1 cellular context compared by ENCODE assay signal in the genomic region with DNA sequence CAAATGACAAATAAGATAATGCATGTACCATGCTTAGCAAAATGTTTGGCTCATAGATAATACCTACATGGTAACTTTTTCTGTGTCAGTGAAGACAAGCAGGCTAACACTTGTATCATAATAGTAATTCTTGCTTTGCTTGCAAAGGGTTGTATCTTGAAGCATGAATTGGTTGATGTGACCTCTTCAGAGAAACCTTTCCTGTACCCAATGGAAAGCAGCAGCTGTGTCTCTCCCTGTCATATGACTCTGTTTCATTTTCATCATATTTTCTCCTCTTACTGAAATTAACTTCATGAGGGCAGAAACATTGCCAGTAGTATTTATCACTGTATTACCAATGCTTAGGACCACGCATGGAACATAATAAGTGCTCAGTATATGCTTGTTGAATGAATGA.
TF ChIP-seq lines count a peak whose summit lies in the region.

No MANE protein-coding gene starts in this region.

TF ChIP-seq in K562, 482 proteins besides CTCF, POLR2A, EP300 and RAD21:
- TF ChIP-seq, protein P1, sequence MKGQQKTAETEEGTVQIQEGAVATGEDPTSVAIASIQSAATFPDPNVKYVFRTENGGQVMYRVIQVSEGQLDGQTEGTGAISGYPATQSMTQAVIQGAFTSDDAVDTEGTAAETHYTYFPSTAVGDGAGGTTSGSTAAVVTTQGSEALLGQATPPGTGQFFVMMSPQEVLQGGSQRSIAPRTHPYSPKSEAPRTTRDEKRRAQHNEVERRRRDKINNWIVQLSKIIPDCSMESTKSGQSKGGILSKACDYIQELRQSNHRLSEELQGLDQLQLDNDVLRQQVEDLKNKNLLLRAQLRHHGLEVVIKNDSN (CRISPR knock-in tag; IDR thresholded peaks at IDR 0.05), result no peak
- TF ChIP-seq LARP7 (IDR thresholded peaks at IDR 0.05) (no peak), ZNF134 (CRISPR knock-in tag; conservative IDR thresholded peaks at IDR 0.05) (no peak), ZKSCAN3 (CRISPR knock-in tag; IDR thresholded peaks at IDR 0.05) (no peak), NR4A1 (CRISPR knock-in tag; IDR thresholded peaks at IDR 0.05) (no peak), NR4A1 (tag; IDR thresholded peaks at IDR 0.05) (no peak), NFIX (CRISPR knock-in tag; IDR thresholded peaks at IDR 0.05; ENCODE audit: low read depth) (no peak), MTF1 (CRISPR knock-in tag; IDR thresholded peaks at IDR 0.05; ENCODE audit: borderline replicate concordance) (no peak), FUS (optimal IDR thresholded peaks at IDR 0.05; ENCODE audit: low read depth, low read length) (no peak), ZNF316 (IDR thresholded peaks at IDR 0.05) (no peak), SETDB1 (IDR thresholded peaks at IDR 0.05; ENCODE audit: low read length) (no peak), SRSF9 (IDR thresholded peaks at IDR 0.05; ENCODE audit: borderline replicate concordance, low read depth, low read length) (no peak), RB1 (IDR thresholded peaks at IDR 0.05; ENCODE audit: low read depth) (no peak), RAD51 (IDR thresholded peaks at IDR 0.05; ENCODE audit: borderline replicate concordance, low read depth) (no peak), ZNF324 (CRISPR knock-in tag; IDR thresholded peaks at IDR 0.05) (no peak), TCF3 (CRISPR knock-in tag; IDR thresholded peaks at IDR 0.05) (no peak)
- TF ChIP-seq, protein P2, sequence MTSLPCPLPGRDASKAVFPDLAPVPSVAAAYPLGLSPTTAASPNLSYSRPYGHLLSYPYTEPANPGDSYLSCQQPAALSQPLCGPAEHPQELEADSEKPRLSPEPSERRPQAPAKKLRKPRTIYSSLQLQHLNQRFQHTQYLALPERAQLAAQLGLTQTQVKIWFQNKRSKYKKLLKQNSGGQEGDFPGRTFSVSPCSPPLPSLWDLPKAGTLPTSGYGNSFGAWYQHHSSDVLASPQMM (CRISPR knock-in tag; IDR thresholded peaks at IDR 0.05), result no peak
- TF ChIP-seq, protein P3, sequence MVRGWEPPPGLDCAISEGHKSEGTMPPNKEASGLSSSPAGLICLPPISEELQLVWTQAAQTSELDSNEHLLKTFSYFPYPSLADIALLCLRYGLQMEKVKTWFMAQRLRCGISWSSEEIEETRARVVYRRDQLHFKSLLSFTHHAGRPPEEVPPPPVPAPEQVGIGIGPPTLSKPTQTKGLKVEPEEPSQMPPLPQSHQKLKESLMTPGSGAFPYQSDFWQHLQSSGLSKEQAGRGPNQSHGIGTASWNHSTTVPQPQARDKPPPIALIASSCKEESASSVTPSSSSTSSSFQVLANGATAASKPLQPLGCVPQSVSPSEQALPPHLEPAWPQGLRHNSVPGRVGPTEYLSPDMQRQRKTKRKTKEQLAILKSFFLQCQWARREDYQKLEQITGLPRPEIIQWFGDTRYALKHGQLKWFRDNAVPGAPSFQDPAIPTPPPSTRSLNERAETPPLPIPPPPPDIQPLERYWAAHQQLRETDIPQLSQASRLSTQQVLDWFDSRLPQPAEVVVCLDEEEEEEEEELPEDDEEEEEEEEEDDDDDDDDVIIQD (CRISPR knock-in tag; IDR thresholded peaks at IDR 0.05), result no peak
- TF ChIP-seq, protein P4, sequence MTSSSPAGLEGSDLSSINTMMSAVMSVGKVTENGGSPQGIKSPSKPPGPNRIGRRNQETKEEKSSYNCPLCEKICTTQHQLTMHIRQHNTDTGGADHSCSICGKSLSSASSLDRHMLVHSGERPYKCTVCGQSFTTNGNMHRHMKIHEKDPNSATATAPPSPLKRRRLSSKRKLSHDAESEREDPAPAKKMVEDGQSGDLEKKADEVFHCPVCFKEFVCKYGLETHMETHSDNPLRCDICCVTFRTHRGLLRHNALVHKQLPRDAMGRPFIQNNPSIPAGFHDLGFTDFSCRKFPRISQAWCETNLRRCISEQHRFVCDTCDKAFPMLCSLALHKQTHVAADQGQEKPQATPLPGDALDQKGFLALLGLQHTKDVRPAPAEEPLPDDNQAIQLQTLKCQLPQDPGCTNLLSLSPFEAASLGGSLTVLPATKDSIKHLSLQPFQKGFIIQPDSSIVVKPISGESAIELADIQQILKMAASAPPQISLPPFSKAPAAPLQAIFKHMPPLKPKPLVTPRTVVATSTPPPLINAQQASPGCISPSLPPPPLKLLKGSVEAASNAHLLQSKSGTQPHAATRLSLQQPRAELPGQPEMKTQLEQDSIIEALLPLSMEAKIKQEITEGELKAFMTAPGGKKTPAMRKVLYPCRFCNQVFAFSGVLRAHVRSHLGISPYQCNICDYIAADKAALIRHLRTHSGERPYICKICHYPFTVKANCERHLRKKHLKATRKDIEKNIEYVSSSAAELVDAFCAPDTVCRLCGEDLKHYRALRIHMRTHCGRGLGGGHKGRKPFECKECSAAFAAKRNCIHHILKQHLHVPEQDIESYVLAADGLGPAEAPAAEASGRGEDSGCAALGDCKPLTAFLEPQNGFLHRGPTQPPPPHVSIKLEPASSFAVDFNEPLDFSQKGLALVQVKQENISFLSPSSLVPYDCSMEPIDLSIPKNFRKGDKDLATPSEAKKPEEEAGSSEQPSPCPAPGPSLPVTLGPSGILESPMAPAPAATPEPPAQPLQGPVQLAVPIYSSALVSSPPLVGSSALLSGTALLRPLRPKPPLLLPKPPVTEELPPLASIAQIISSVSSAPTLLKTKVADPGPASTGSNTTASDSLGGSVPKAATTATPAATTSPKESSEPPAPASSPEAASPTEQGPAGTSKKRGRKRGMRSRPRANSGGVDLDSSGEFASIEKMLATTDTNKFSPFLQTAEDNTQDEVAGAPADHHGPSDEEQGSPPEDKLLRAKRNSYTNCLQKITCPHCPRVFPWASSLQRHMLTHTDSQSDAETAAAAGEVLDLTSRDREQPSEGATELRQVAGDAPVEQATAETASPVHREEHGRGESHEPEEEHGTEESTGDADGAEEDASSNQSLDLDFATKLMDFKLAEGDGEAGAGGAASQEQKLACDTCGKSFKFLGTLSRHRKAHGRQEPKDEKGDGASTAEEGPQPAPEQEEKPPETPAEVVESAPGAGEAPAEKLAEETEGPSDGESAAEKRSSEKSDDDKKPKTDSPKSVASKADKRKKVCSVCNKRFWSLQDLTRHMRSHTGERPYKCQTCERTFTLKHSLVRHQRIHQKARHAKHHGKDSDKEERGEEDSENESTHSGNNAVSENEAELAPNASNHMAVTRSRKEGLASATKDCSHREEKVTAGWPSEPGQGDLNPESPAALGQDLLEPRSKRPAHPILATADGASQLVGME (CRISPR knock-in tag; IDR thresholded peaks at IDR 0.05), result no peak
- TF ChIP-seq, protein P5, sequence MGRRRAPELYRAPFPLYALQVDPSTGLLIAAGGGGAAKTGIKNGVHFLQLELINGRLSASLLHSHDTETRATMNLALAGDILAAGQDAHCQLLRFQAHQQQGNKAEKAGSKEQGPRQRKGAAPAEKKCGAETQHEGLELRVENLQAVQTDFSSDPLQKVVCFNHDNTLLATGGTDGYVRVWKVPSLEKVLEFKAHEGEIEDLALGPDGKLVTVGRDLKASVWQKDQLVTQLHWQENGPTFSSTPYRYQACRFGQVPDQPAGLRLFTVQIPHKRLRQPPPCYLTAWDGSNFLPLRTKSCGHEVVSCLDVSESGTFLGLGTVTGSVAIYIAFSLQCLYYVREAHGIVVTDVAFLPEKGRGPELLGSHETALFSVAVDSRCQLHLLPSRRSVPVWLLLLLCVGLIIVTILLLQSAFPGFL (CRISPR knock-in tag; IDR thresholded peaks at IDR 0.05), result no peak
- TF ChIP-seq, protein P6, sequence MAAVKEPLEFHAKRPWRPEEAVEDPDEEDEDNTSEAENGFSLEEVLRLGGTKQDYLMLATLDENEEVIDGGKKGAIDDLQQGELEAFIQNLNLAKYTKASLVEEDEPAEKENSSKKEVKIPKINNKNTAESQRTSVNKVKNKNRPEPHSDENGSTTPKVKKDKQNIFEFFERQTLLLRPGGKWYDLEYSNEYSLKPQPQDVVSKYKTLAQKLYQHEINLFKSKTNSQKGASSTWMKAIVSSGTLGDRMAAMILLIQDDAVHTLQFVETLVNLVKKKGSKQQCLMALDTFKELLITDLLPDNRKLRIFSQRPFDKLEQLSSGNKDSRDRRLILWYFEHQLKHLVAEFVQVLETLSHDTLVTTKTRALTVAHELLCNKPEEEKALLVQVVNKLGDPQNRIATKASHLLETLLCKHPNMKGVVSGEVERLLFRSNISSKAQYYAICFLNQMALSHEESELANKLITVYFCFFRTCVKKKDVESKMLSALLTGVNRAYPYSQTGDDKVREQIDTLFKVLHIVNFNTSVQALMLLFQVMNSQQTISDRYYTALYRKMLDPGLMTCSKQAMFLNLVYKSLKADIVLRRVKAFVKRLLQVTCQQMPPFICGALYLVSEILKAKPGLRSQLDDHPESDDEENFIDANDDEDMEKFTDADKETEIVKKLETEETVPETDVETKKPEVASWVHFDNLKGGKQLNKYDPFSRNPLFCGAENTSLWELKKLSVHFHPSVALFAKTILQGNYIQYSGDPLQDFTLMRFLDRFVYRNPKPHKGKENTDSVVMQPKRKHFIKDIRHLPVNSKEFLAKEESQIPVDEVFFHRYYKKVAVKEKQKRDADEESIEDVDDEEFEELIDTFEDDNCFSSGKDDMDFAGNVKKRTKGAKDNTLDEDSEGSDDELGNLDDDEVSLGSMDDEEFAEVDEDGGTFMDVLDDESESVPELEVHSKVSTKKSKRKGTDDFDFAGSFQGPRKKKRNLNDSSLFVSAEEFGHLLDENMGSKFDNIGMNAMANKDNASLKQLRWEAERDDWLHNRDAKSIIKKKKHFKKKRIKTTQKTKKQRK (IDR thresholded peaks at IDR 0.05; ENCODE audit: borderline replicate concordance, low read depth, low read length), result no peak
